Comparison of ENCODE assay signal across 1 cellular context in the genomic region with DNA sequence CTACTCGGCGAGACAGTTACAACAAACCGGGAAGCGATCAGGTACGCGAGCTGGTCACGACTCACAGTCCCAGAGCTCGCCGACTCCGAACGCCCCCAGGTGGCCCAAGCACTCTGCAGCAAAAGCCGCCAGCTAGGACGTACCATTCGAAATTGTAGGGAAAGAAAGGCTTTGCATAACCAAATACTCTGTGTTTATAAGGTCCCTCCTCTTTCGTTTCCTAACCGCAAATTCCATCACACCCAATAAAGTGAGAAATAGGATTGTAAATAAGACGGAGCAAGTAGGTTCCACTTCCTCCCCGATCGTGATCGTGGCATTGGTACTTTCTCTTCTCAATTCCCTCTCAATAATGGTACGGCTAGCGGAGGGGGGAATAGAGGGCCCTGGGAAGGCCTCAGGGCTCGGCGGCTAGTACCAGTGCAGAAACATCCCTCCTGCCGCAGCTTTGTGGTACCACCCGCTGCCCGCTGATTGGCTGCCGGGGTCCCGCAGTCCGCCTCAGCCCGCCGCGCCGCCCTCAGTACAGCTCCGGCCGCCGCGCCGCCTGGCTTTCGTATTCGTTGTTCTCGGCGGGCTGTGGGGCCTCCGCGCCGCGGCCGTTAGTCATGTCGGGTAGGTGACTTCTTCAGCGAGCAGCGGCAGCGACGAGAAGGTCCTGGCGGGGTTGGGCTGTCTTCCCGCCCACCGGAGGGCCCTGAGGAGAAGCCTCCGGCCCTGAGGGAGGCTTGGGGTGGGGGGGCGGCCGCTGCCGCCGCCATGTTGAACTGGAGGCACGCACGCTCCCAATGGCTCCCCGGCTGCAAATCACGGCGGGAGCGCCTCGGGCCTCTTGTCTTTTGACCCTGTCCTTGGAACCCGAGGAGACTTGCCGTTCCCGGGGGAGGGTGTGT.
TF ChIP-seq lines count a peak whose summit lies in the region.

TAF15 (plus strand) TSS at position 523 of the 893 bp plus-strand sequence; CDS start at position 609, 86 bp downstream.

TF ChIP-seq in HepG2, 621 proteins besides CTCF, POLR2A, EP300 and RAD21 (continued from another document and continues in another):
- TF ChIP-seq, protein P1, sequence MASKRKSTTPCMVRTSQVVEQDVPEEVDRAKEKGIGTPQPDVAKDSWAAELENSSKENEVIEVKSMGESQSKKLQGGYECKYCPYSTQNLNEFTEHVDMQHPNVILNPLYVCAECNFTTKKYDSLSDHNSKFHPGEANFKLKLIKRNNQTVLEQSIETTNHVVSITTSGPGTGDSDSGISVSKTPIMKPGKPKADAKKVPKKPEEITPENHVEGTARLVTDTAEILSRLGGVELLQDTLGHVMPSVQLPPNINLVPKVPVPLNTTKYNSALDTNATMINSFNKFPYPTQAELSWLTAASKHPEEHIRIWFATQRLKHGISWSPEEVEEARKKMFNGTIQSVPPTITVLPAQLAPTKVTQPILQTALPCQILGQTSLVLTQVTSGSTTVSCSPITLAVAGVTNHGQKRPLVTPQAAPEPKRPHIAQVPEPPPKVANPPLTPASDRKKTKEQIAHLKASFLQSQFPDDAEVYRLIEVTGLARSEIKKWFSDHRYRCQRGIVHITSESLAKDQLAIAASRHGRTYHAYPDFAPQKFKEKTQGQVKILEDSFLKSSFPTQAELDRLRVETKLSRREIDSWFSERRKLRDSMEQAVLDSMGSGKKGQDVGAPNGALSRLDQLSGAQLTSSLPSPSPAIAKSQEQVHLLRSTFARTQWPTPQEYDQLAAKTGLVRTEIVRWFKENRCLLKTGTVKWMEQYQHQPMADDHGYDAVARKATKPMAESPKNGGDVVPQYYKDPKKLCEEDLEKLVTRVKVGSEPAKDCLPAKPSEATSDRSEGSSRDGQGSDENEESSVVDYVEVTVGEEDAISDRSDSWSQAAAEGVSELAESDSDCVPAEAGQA (IDR thresholded peaks at IDR 0.05; ENCODE audit: low read depth), result peak; percentile 60; the same call in 1 of the 2 replicates
- TF ChIP-seq, protein P1 (CRISPR knock-in tag; IDR thresholded peaks at IDR 0.05; ENCODE audit: borderline replicate concordance), result no peak
- TF ChIP-seq HDAC6 (IDR thresholded peaks at IDR 0.05; ENCODE audit: low read depth, low read length), result no peak
- TF ChIP-seq ZNF713 (CRISPR knock-in tag; IDR thresholded peaks at IDR 0.05), result no peak
- TF ChIP-seq ZNF460 (CRISPR knock-in tag; IDR thresholded peaks at IDR 0.05; ENCODE audit: borderline replicate concordance), result no peak
- TF ChIP-seq ZNF772 (CRISPR knock-in tag; IDR thresholded peaks at IDR 0.05), result peak; percentile 66; the same call in 1 of the 2 replicates
- peak; percentile 15; the same call in 1 of the 2 replicates for TF ChIP-seq MEIS2 (CRISPR knock-in tag; IDR thresholded peaks at IDR 0.05)
- TF ChIP-seq USF2 (IDR thresholded peaks at IDR 0.05; ENCODE audit: low read depth, low read length), result no peak
- no peak for TF ChIP-seq USF2 (CRISPR knock-in tag; IDR thresholded peaks at IDR 0.05; ENCODE audit: borderline replicate concordance)
- peak; percentile 73; the same call in 1 of the 2 replicates for TF ChIP-seq ZFP82 (CRISPR knock-in tag; IDR thresholded peaks at IDR 0.05; ENCODE audit: borderline replicate concordance)
- TF ChIP-seq AHR (CRISPR knock-in tag; IDR thresholded peaks at IDR 0.05), result peak; percentile 65; the same call in 1 of the 2 replicates
- TF ChIP-seq ZNF605 (CRISPR knock-in tag; IDR thresholded peaks at IDR 0.05), result peak; percentile 97
- TF ChIP-seq, protein P2, sequence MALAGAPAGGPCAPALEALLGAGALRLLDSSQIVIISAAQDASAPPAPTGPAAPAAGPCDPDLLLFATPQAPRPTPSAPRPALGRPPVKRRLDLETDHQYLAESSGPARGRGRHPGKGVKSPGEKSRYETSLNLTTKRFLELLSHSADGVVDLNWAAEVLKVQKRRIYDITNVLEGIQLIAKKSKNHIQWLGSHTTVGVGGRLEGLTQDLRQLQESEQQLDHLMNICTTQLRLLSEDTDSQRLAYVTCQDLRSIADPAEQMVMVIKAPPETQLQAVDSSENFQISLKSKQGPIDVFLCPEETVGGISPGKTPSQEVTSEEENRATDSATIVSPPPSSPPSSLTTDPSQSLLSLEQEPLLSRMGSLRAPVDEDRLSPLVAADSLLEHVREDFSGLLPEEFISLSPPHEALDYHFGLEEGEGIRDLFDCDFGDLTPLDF (CRISPR knock-in tag; IDR thresholded peaks at IDR 0.05), result 0 out of 2 replicates have a peak, but pooled peaks have one; percentile 59
- peak; percentile 47; the same call in 1 of the 2 replicates for TF ChIP-seq ZNF609 (CRISPR knock-in tag; IDR thresholded peaks at IDR 0.05; ENCODE audit: borderline replicate concordance)
- peak; percentile 75; the same call in 1 of the 2 replicates for TF ChIP-seq ZSCAN25 (CRISPR knock-in tag; IDR thresholded peaks at IDR 0.05)
- TF ChIP-seq, protein P3, sequence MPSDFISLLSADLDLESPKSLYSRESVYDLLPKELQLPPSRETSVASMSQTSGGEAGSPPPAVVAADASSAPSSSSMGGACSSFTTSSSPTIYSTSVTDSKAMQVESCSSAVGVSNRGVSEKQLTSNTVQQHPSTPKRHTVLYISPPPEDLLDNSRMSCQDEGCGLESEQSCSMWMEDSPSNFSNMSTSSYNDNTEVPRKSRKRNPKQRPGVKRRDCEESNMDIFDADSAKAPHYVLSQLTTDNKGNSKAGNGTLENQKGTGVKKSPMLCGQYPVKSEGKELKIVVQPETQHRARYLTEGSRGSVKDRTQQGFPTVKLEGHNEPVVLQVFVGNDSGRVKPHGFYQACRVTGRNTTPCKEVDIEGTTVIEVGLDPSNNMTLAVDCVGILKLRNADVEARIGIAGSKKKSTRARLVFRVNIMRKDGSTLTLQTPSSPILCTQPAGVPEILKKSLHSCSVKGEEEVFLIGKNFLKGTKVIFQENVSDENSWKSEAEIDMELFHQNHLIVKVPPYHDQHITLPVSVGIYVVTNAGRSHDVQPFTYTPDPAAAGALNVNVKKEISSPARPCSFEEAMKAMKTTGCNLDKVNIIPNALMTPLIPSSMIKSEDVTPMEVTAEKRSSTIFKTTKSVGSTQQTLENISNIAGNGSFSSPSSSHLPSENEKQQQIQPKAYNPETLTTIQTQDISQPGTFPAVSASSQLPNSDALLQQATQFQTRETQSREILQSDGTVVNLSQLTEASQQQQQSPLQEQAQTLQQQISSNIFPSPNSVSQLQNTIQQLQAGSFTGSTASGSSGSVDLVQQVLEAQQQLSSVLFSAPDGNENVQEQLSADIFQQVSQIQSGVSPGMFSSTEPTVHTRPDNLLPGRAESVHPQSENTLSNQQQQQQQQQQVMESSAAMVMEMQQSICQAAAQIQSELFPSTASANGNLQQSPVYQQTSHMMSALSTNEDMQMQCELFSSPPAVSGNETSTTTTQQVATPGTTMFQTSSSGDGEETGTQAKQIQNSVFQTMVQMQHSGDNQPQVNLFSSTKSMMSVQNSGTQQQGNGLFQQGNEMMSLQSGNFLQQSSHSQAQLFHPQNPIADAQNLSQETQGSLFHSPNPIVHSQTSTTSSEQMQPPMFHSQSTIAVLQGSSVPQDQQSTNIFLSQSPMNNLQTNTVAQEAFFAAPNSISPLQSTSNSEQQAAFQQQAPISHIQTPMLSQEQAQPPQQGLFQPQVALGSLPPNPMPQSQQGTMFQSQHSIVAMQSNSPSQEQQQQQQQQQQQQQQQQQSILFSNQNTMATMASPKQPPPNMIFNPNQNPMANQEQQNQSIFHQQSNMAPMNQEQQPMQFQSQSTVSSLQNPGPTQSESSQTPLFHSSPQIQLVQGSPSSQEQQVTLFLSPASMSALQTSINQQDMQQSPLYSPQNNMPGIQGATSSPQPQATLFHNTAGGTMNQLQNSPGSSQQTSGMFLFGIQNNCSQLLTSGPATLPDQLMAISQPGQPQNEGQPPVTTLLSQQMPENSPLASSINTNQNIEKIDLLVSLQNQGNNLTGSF (CRISPR knock-in tag; IDR thresholded peaks at IDR 0.05), result no peak
- TF ChIP-seq SIN3A (IDR thresholded peaks at IDR 0.05; ENCODE audit: borderline replicate concordance, low read depth, low read length), result peak; percentile 69; the same call in 1 of the 2 replicates
- peak; percentile 88; the same call in 1 of the 2 replicates for TF ChIP-seq ZNF879 (CRISPR knock-in tag; IDR thresholded peaks at IDR 0.05)
- no peak for TF ChIP-seq FOXJ3 (CRISPR knock-in tag; IDR thresholded peaks at IDR 0.05; ENCODE audit: borderline replicate concordance)
- no peak for TF ChIP-seq FOSL1 (CRISPR knock-in tag; IDR thresholded peaks at IDR 0.05; ENCODE audit: borderline replicate concordance)
- no peak; the same call in 1 of the 2 replicates for TF ChIP-seq ZNF264 (CRISPR knock-in tag; IDR thresholded peaks at IDR 0.05)
- peak; percentile 84 for TF ChIP-seq SALL2 (CRISPR knock-in tag; IDR thresholded peaks at IDR 0.05)
- TF ChIP-seq, protein P4, sequence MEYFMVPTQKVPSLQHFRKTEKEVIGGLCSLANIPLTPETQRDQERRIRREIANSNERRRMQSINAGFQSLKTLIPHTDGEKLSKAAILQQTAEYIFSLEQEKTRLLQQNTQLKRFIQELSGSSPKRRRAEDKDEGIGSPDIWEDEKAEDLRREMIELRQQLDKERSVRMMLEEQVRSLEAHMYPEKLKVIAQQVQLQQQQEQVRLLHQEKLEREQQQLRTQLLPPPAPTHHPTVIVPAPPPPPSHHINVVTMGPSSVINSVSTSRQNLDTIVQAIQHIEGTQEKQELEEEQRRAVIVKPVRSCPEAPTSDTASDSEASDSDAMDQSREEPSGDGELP (IDR thresholded peaks at IDR 0.05; ENCODE audit: borderline replicate concordance, low read depth), result no peak
- no peak for TF ChIP-seq ZNF678 (CRISPR knock-in tag; IDR thresholded peaks at IDR 0.05)
